22 cellular contexts compared by ENCODE assay signal in the genomic region with DNA sequence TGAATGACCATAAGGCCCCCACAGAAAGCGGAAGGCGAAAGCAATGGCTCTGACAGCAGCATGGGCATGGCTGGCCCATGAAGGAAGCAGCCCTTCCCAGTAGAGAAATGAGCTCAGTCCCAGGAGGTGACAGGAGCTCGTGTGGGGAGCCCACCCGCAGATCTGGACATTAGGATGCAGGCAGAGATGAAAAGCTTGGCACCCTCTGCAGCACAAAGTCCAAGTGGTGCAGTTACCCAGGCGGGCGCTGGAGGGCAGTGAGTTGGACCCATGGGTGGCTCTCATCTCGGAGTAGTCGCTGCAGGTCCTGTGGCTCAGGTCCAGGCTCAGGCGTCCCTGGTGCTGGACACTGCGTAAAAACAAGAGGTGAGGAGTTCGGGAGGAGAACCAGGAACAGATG.
A peak's percentile ranks its signal among the peaks of the same experiment; 100 is the strongest.
DNase-seq lines count a peak whose midpoint lies in the region; ATAC-seq and TF ChIP-seq lines count a peak whose summit lies in the region.
"Had no signal": no experiment of that assay in that cellular context is flagged by ENCODE, and none has a peak within 500 bp of the region (broad histone marks: within the 10 kb centered on the region; RNA-seq: fewer than 3 reads in every experiment).

No MANE protein-coding gene starts in this region.

- H3K4me1 ChIP-seq in BLaER1 (peaks cover 51% of the 10 kb centered on the region), trophoblast cell (ENCODE audit: control insufficient read depth in 1 of 2, insufficient read depth in 2 of 2, low read length in 2 of 2) (no peaks in the 10 kb centered on the region)

- H2AFZ ChIP-seq in trophoblast cell (ENCODE audit: insufficient read depth, low read length, poor library complexity) = no peak overlapping the region
- H2AFZ ChIP-seq: GM23338 had no signal

- H3K36me3 ChIP-seq in BLaER1 (peaks cover 58% of the 10 kb centered on the region), trophoblast cell (ENCODE audit: control insufficient read depth in 1 of 2, insufficient read depth in 2 of 2, low read length in 2 of 2) (peaks cover 70 to 83% of the 10 kb centered on the region in 2 experiments)

- H3K14ac ChIP-seq in trophoblast cell (ENCODE audit: low read length) = no peak overlapping the region

- no peaks in the 10 kb centered on the region for H3K79me1 ChIP-seq in trophoblast cell (ENCODE audit: low read length)

- H3K4me3 ChIP-seq in BLaER1 (no peak overlapping the region), trophoblast cell (ENCODE audit: low read depth, low read length) (no peak overlapping the region)
- H3K4me3 ChIP-seq: BLaER1 treated with 17β-estradiol and CSF1 and Interleukin-3, amounts not matched to agents 10 nM and 100 nM; GM12878; GM23338 had no signal

- no peaks in the 10 kb centered on the region for H3K79me2 ChIP-seq in trophoblast cell (ENCODE audit: control insufficient read depth, insufficient read depth, low read length, poor library complexity)

- H3K36me3 Mint-ChIP-seq in chondrocyte (ENCODE audit: low read depth) = peaks cover 43% of the 10 kb centered on the region

- H4K8ac ChIP-seq in trophoblast cell (ENCODE audit: low read depth, low read length) = no peak overlapping the region

- DNase-seq in chondrocyte (ENCODE audit: low spot score) (peak; percentile 63), left lobe of liver (ENCODE audit: low spot score) (no peak), trophoblast cell (no peak), T-helper 1 cell (no peak), sciatic nerve (ENCODE audit: low spot score) (no peak)
- DNase-seq: 8988T; CD8-positive, alpha-beta memory T cell; COR-L47; DMS 273 treated with DMSO at 0.1 percent for 48 hours; DMS53; DND-41; EL; H7; HFFc6 had no signal

- H3K23ac ChIP-seq in trophoblast cell (ENCODE audit: low read length) = peak overlapping the region; percentile 48

- no CpG with 5 or more reads among the region's 11 CpGs for WGBS in trophoblast cell (ENCODE audit: extremely low coverage, insufficient coverage, insufficient read length)

- H3K9ac ChIP-seq in BLaER1 (no peak overlapping the region), trophoblast cell (ENCODE audit: low read length) (no peak overlapping the region)
- H3K9ac ChIP-seq: BLaER1 treated with 17β-estradiol and CSF1 and Interleukin-3, amounts not matched to agents 10 nM and 100 nM had no signal

- no peak overlapping the region for H2BK120ac ChIP-seq in trophoblast cell (ENCODE audit: insufficient read depth, low read length, poor library complexity)

- H3K9me3 ChIP-seq in BLaER1 (no peaks in the 10 kb centered on the region), trophoblast cell (ENCODE audit: insufficient read depth, low read depth, low read length) (no peaks in the 10 kb centered on the region)
- H3K9me3 ChIP-seq: BLaER1 treated with 17β-estradiol and CSF1 and Interleukin-3, amounts not matched to agents 10 nM and 100 nM had no signal

- H2AK5ac ChIP-seq in trophoblast cell (ENCODE audit: low read length) = no peak overlapping the region

- H3K18ac ChIP-seq in trophoblast cell (ENCODE audit: low read length) = no peak overlapping the region

- no peaks in the 10 kb centered on the region for H3K27me3 Mint-ChIP-seq in chondrocyte (ENCODE audit: low read depth)
- H3K27me3 Mint-ChIP-seq: CD8-positive, alpha-beta memory T cell; IgD-negative memory B cell had no signal

- H4K20me1 ChIP-seq in BLaER1 = peaks cover 20% of the 10 kb centered on the region; the same call in 1 of the 2 replicates

- H3K27me3 ChIP-seq in BLaER1 (no peaks in the 10 kb centered on the region), trophoblast cell (ENCODE audit: insufficient read depth, low read length) (no peaks in the 10 kb centered on the region)
- H3K27me3 ChIP-seq: BLaER1 treated with 17β-estradiol and CSF1 and Interleukin-3, amounts not matched to agents 10 nM and 100 nM had no signal

- H2BK5ac ChIP-seq in trophoblast cell (ENCODE audit: low read depth, low read length, poor library complexity) = no peak overlapping the region

- no peak overlapping the region for H3K4me3 Mint-ChIP-seq in chondrocyte (ENCODE audit: unreplicated experiment)
- H3K4me3 Mint-ChIP-seq: CD8-positive, alpha-beta memory T cell; GM23338; HFFc6; IgD-negative memory B cell had no signal

- no peak overlapping the region for H4K12ac ChIP-seq in trophoblast cell (ENCODE audit: low read depth, low read length)

- H2BK12ac ChIP-seq in trophoblast cell (ENCODE audit: low read length) = no peak overlapping the region

- TF ChIP-seq CTCF in chondrocyte (IDR thresholded peaks at IDR 0.05) = no peak

- peak; percentile 43 for ATAC-seq in left lobe of liver
- no peak for ATAC-seq in sciatic nerve
- ATAC-seq in GM21737 (IDR thresholded peaks at IDR 0.05; ENCODE audit: unreplicated experiment) = no peak
- ATAC-seq: GM12878, GM23338, HCT116, HepG2 had no signal

- H3K4ac ChIP-seq in trophoblast cell (ENCODE audit: low read depth, low read length) = no peak overlapping the region

- H3K9me3 Mint-ChIP-seq in chondrocyte (ENCODE audit: low read depth) = no peaks in the 10 kb centered on the region
- H3K9me3 Mint-ChIP-seq: CD8-positive, alpha-beta memory T cell; GM23338; HFFc6; IgD-negative memory B cell had no signal

- H3K27ac ChIP-seq in BLaER1 (no peak overlapping the region), trophoblast cell (ENCODE audit: low read depth, low read length) (no peak overlapping the region)
- H3K27ac ChIP-seq: BLaER1 treated with 17β-estradiol and CSF1 and Interleukin-3, amounts not matched to agents 10 nM and 100 nM had no signal

- no peaks in the 10 kb centered on the region for H3K4me1 Mint-ChIP-seq in chondrocyte (ENCODE audit: low read depth)
- H3K4me1 Mint-ChIP-seq: CD8-positive, alpha-beta memory T cell; GM23338; IgD-negative memory B cell had no signal

- H4K91ac ChIP-seq in trophoblast cell (ENCODE audit: low read depth, low read length) = no peak overlapping the region

- intact Hi-C loops in sciatic nerve (cut with DNase I) = no loop called here

- H3K27ac Mint-ChIP-seq in chondrocyte (ENCODE audit: unreplicated experiment) = no peak overlapping the region
- H3K27ac Mint-ChIP-seq: GM23338, HFFc6 had no signal

- H3K4me2 ChIP-seq in BLaER1 (peak overlapping the region; percentile 26; the same call in 1 of the 2 replicates), trophoblast cell (ENCODE audit: low read length) (no peak overlapping the region)
- H3K4me2 ChIP-seq: GM23338 had no signal
